8 cellular contexts compared by ENCODE assay signal in the genomic region with DNA sequence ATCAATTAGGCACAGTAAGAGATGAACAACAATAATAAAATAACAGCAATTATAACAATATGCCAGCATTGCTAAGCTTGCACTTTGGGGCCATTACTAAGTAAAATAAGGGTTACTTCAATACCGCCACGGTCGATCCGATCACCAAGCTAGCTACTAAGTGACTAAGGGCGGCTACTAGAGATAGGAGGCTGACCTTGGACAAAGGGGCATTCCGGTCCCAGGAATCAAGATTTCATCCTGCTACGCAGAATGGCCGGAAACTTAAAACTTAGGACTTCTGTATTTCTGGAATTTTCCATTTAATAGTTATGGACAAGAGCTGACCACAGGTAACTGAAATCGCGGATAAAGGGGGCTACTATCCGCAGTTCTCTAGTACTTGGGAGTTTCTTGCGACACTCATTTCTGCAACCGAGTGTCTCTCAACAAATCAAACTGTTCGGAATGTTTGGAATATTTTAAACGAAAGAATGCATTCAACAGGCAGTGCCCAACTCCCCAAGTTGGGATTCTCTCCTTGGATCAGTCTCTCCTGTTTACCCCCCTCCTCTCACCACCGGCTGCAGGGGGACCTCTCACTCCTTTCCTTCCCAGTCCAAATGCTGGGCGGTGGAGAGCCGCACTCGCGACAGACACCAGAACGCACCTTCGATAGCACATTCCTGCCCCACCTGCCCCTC. TPM values are rescaled to one million over a fixed set of nuclear protein-coding genes. Genes with fewer than 3 reads are reported as not detected.
DNase-seq lines count a peak whose midpoint lies in the region; ATAC-seq, FAIRE-seq and TF ChIP-seq lines count a peak whose summit lies in the region.

No MANE protein-coding gene starts in this region.

- peak overlapping the region; percentile 82; the same call in 1 of the 2 replicates for H2BK12ac ChIP-seq in H1 (ENCODE audit: low read depth, low read length)

- no peak overlapping the region for H2AK5ac ChIP-seq in H1 (ENCODE audit: low read depth, low read length)

- no peaks in the 10 kb centered on the region; the same call in 1 of the 2 replicates for H3K79me1 ChIP-seq in H1 (ENCODE audit: low read depth, low read length)

- peak overlapping the region; percentile 75 for H3K18ac ChIP-seq in H1 (ENCODE audit: extremely low read depth, low read length)

- ATAC-seq in HG02623 (IDR thresholded peaks at IDR 0.05; ENCODE audit: unreplicated experiment), result no peak

- H3K79me2 ChIP-seq in OCI-LY3 (ENCODE audit: low read length) (no peaks in the 10 kb centered on the region), H1 (ENCODE audit: control insufficient read depth in 1 of 2, insufficient read depth in 2 of 2, low read length in 2 of 2) (peaks cover 0 to 54% of the 10 kb centered on the region in 2 experiments; a peak in 2 of 4 replicates)

- peak; percentile 4 to 9; a peak in 1 of 4 replicates for TF ChIP-seq RAD21 in H1 (IDR thresholded peaks at IDR 0.05 in 1 of 2, conservative IDR thresholded peaks at IDR 0.05 in 1 of 2; ENCODE audit: low read depth in 2 of 2, low read length in 2 of 2)

- no peak overlapping the region for H2BK20ac ChIP-seq in H1 (ENCODE audit: low read length)

- H3K27ac ChIP-seq in OCI-LY3 (ENCODE audit: low read length), result no peak overlapping the region
- H3K27ac ChIP-seq in H1 (ENCODE audit: low read depth, low read length), result no peak overlapping the region

- no peak overlapping the region for H2BK120ac ChIP-seq in H1 (replicated peaks; ENCODE audit: low read depth, low read length)

- H3K9ac ChIP-seq in ES-I3 (ENCODE audit: low read depth, low read length) (peak overlapping the region; percentile 76), OCI-LY3 (ENCODE audit: low read length) (no peak overlapping the region), H1 (replicated peaks in 1 of 4; ENCODE audit: extremely low read depth in 1 of 4, low read depth in 3 of 4, low read length in 3 of 4) (peak overlapping the region; percentile 46 to 75 (median 61); a peak in 6 of 7 replicates), mucosa of stomach (ENCODE audit: low read length) (peak overlapping the region; percentile 74)

- TF ChIP-seq EP300 in H1 (IDR thresholded peaks at IDR 0.05; ENCODE audit: borderline replicate concordance in 1 of 2, low read depth in 2 of 2, low read length in 2 of 2), result no peak

- no peak for FAIRE-seq in H1 (lab: Jason Lieb, UNC)

- no peak overlapping the region for H3K23ac ChIP-seq in H1 (ENCODE audit: insufficient read length)

- POLR2A ChIA-PET in H1 (lab: Charles Lee; ENCODE audit: partially characterized antibody), result interaction anchor here (0.9 kb wide), 1 partner anchor 9 kb away, joined by 3 read pairs; no protein-coding TSS in a partner anchor

- TF ChIP-seq POLR2A in H1 (IDR thresholded peaks at IDR 0.05; ENCODE audit: control extremely low read depth in 1 of 2, low read depth in 2 of 2, low read length in 2 of 2), result no peak

- CTCF ChIA-PET in H1 (lab: Charles Lee; ENCODE audit: partially characterized antibody), result interaction anchor here (0.7 to 4.0 kb wide), 10 partner anchors 14 to 212 kb away, joined by 3 to 36 read pairs (median 4); no protein-coding TSS in a partner anchor

- H3K4me3 ChIP-seq in OCI-LY3 (ENCODE audit: low read length) (peak overlapping the region; percentile 79), H1 (ENCODE audit: extremely low read depth in 1 of 4, insufficient read depth in 2 of 4, low read depth in 3 of 4, low read length in 4 of 4) (peak overlapping the region; percentile 64 to 90 (median 84)), mucosa of stomach (ENCODE audit: low read length) (peak overlapping the region; percentile 75)

- H3K56ac ChIP-seq in H1 (replicated peaks; ENCODE audit: insufficient read length, low read depth, low read length), result no peak overlapping the region

- H3K4me2 ChIP-seq in OCI-LY3 (ENCODE audit: low read length), result peak overlapping the region; percentile 73
- H3K4me2 ChIP-seq in H1 (ENCODE audit: insufficient read depth in 1 of 2, low read depth in 2 of 2, low read length in 2 of 2), result peak overlapping the region; percentile 86 to 97

- TF ChIP-seq CTCF in OCI-LY3 (IDR thresholded peaks at IDR 0.05; ENCODE audit: low read depth, low read length), result no peak
- no peak for TF ChIP-seq CTCF in H1 (IDR thresholded peaks at IDR 0.05; ENCODE audit: control extremely low read depth in 1 of 3, insufficient read depth in 1 of 3, low read depth in 1 of 3, low read length in 3 of 3)

- H4K5ac ChIP-seq in H1 (ENCODE audit: insufficient read length, low read depth, low read length), result no peak overlapping the region

- peaks cover 12% of the 10 kb centered on the region for H3K23me2 ChIP-seq in H1 (ENCODE audit: low read depth, low read length)

- H3K4me1 ChIP-seq in ES-I3 (ENCODE audit: insufficient read depth, low read length) (peaks cover 2% of the 10 kb centered on the region; the same call in 1 of the 2 replicates), OCI-LY3 (ENCODE audit: low read length) (no peaks in the 10 kb centered on the region), H1 (replicated peaks in 1 of 4; ENCODE audit: control insufficient read depth in 3 of 4, insufficient read depth in 4 of 4, low read length in 3 of 4) (peaks cover 5 to 16% (median 8%) of the 10 kb centered on the region in 4 experiments), mucosa of stomach (ENCODE audit: control insufficient read depth, insufficient read depth, low read length) (peaks cover 30% of the 10 kb centered on the region)

- H3K9me3 ChIP-seq in ES-I3 (ENCODE audit: control insufficient read depth, insufficient read depth, low read length) (no peaks in the 10 kb centered on the region), OCI-LY3 (ENCODE audit: insufficient read depth, low read length) (no peaks in the 10 kb centered on the region), H1 (ENCODE audit: insufficient read depth in 2 of 2, low read depth in 1 of 2, low read length in 1 of 2) (no peaks in the 10 kb centered on the region), mucosa of stomach (ENCODE audit: control insufficient read depth, low read length) (no peaks in the 10 kb centered on the region)

- no peak for DNase-seq in H1 (ENCODE audit: low read depth in 1 of 2, low spot score in 2 of 2)
- DNase-seq in retina, result no peak
- DNase-seq in NCI-H1694 treated with DMSO at 0.1 percent for 48 hours (lab: John Stamatoyannopoulos, UW), result no peak
- DNase-seq in foreskin melanocyte, result no peak

- H3K14ac ChIP-seq in H1 (ENCODE audit: insufficient read length), result no peak overlapping the region

- 0 out of 2 replicates have a peak overlapping the region, but pooled peaks have one; percentile 1 for H4K8ac ChIP-seq in H1 (ENCODE audit: extremely low read depth, insufficient read depth, low read length)

- peak overlapping the region; percentile 35; the same call in 1 of the 2 replicates for H2AFZ ChIP-seq in OCI-LY3 (ENCODE audit: low read depth, low read length)
- 0 out of 2 replicates have a peak overlapping the region, but pooled peaks have one; percentile 26 for H2AFZ ChIP-seq in H1 (ENCODE audit: low read length)

- H2BK15ac ChIP-seq in H1 (ENCODE audit: low read length), result peak overlapping the region; percentile 47; the same call in 1 of the 2 replicates

- peaks cover 65% of the 10 kb centered on the region for H3K27me3 ChIP-seq in OCI-LY3 (ENCODE audit: low read depth, low read length)
- H3K27me3 ChIP-seq in H1 (replicated peaks in 1 of 4; ENCODE audit: control insufficient read depth in 3 of 4, extremely low read depth in 1 of 4, insufficient read depth in 3 of 4, low read length in 3 of 4), result peaks cover 0 to 15% (median 6%) of the 10 kb centered on the region in 4 experiments; a peak in 4 of 7 replicates
- H3K27me3 ChIP-seq in mucosa of stomach (ENCODE audit: control insufficient read depth, insufficient read depth, low read length), result peaks cover 42% of the 10 kb centered on the region

- peak overlapping the region; percentile 73; the same call in 1 of the 2 replicates for H2BK5ac ChIP-seq in H1 (ENCODE audit: low read depth, low read length)

- no peaks in the 10 kb centered on the region for H4K20me1 ChIP-seq in OCI-LY3 (ENCODE audit: insufficient read depth, low read length)
- H4K20me1 ChIP-seq in H1 (replicated peaks in 1 of 2; ENCODE audit: control insufficient read depth in 1 of 2, insufficient read depth in 2 of 2, low read length in 2 of 2), result peaks cover 2 to 3% of the 10 kb centered on the region in 2 experiments

- WGBS in H1 (ENCODE audit: extremely low coverage in 1 of 2, insufficient coverage in 1 of 2, insufficient read length in 1 of 2, insufficient replicate concordance in 2 of 2, low coverage in 1 of 2, low lambda C conversion rate in 2 of 2, missing lambda C conversion rate in 1 of 2), 2 experiments, result 31% methylated on average over 22 of the region's 22 CpGs; no CpG with 5 or more reads in 1 of the 2 experiments

- H3K36me3 ChIP-seq in ES-I3 (ENCODE audit: insufficient read depth, low read length), result no peaks in the 10 kb centered on the region
- H3K36me3 ChIP-seq in OCI-LY3 (replicated peaks; ENCODE audit: low read depth, low read length), result no peaks in the 10 kb centered on the region
- H3K36me3 ChIP-seq in H1 (ENCODE audit: control insufficient read depth in 2 of 4, insufficient read depth in 4 of 4, low read length in 3 of 4), result 0 out of 8 replicates have a peak, but pooled peaks cover 0 to 2% (median 0%) of the 10 kb centered on the region in 4 experiments
- no peaks in the 10 kb centered on the region for H3K36me3 ChIP-seq in mucosa of stomach (ENCODE audit: control insufficient read depth, insufficient read depth, low read length)

- peak overlapping the region; percentile 87 for H3K4ac ChIP-seq in H1 (replicated peaks; ENCODE audit: insufficient read length, low read depth, low read length)

- peak overlapping the region; percentile 25 for H4K91ac ChIP-seq in H1 (replicated peaks; ENCODE audit: insufficient read length, low read length)

RNA-seq across cellular contexts. Expression of a gene that starts 0.6 kb away (rescaled TPM):
- 51.6 and 56.1 TPM in 2 replicates for total RNA-seq in H1 (2021; fragmentation: NEBNext Ultra II Directional; extraction: Animal tissue kit (Norgen Biotek cat#: 25700))
- 28.1 and 30.8 TPM in 2 replicates for polyA plus RNA-seq in H1 (2011; rRNA removed)
- polyA plus RNA-seq in H1 (2011; cell fraction: cytosol; rRNA removed), result 27.7 TPM
- polyA plus RNA-seq in H1 (2011; cell fraction: nucleus; rRNA removed), result 25.7 TPM
- 45.5 to 73.0 TPM (median 63.5 TPM) in 4 replicates for polyA plus RNA-seq in H1 (2012, experiment 1 of 2)
- 50.7 TPM for polyA plus RNA-seq in H1 (2012, experiment 2 of 2)
- polyA plus RNA-seq in H1 (2013, experiment 1 of 2), result 47.7 TPM
- 46.0 TPM for polyA plus RNA-seq in H1 (2013, experiment 2 of 2)
- 33.4 and 45.6 TPM in 2 replicates for polyA minus RNA-seq in H1 (2011; rRNA and poly(A)+ RNA removed)
- 35.2 TPM for polyA minus RNA-seq in H1 (2011; cell fraction: cytosol; rRNA and poly(A)+ RNA removed)
- 19.9 TPM for polyA minus RNA-seq in H1 (2011; cell fraction: nucleus; rRNA and poly(A)+ RNA removed)

RNA-seq across cellular contexts. Expression of a gene that starts 44.8 kb away (rescaled TPM):
- total RNA-seq in H1 (2021; fragmentation: NEBNext Ultra II Directional; extraction: Animal tissue kit (Norgen Biotek cat#: 25700)), result 26.1 and 29.1 TPM in 2 replicates
- polyA plus RNA-seq in H1 (2011; rRNA removed), result 10.6 and 12.5 TPM in 2 replicates
- 14.3 TPM for polyA plus RNA-seq in H1 (2011; cell fraction: cytosol; rRNA removed)
- polyA plus RNA-seq in H1 (2011; cell fraction: nucleus; rRNA removed), result 14.0 TPM
- polyA plus RNA-seq in H1 (2012, experiment 1 of 2), result 17.3 to 20.9 TPM (median 20.0 TPM) in 4 replicates
- polyA plus RNA-seq in H1 (2012, experiment 2 of 2), result 3.6 TPM
- 23.6 TPM for polyA plus RNA-seq in H1 (2013, experiment 1 of 2)
- 21.9 TPM for polyA plus RNA-seq in H1 (2013, experiment 2 of 2)
- 72.0 and 78.7 TPM in 2 replicates for polyA minus RNA-seq in H1 (2011; rRNA and poly(A)+ RNA removed)
- polyA minus RNA-seq in H1 (2011; cell fraction: cytosol; rRNA and poly(A)+ RNA removed), result 24.0 TPM
- 35.1 TPM for polyA minus RNA-seq in H1 (2011; cell fraction: nucleus; rRNA and poly(A)+ RNA removed)

RNA-seq across cellular contexts. Expression of a gene that starts 47.4 kb away (rescaled TPM):
- not detected in 2 replicates for total RNA-seq in H1 (2021; fragmentation: NEBNext Ultra II Directional; extraction: Animal tissue kit (Norgen Biotek cat#: 25700))
- polyA plus RNA-seq in H1 (2011; rRNA removed), result 0.45 and 0.60 TPM in 2 replicates
- polyA plus RNA-seq in H1 (2011; cell fraction: cytosol; rRNA removed), result 0.10 TPM
- polyA plus RNA-seq in H1 (2011; cell fraction: nucleus; rRNA removed), result 0.47 TPM
- 0.41 TPM in 1 of 4 replicates, not detected in the others for polyA plus RNA-seq in H1 (2012, experiment 1 of 2)
- not detected for polyA plus RNA-seq in H1 (2012, experiment 2 of 2)
- polyA plus RNA-seq in H1 (2013, experiment 1 of 2), result not detected
- not detected for polyA plus RNA-seq in H1 (2013, experiment 2 of 2)
- 0.83 and 2.2 TPM in 2 replicates for polyA minus RNA-seq in H1 (2011; rRNA and poly(A)+ RNA removed)
- not detected for polyA minus RNA-seq in H1 (2011; cell fraction: cytosol; rRNA and poly(A)+ RNA removed)
- polyA minus RNA-seq in H1 (2011; cell fraction: nucleus; rRNA and poly(A)+ RNA removed), result not detected
